Comparison of ENCODE assay signal across 8 cellular contexts in the genomic region with DNA sequence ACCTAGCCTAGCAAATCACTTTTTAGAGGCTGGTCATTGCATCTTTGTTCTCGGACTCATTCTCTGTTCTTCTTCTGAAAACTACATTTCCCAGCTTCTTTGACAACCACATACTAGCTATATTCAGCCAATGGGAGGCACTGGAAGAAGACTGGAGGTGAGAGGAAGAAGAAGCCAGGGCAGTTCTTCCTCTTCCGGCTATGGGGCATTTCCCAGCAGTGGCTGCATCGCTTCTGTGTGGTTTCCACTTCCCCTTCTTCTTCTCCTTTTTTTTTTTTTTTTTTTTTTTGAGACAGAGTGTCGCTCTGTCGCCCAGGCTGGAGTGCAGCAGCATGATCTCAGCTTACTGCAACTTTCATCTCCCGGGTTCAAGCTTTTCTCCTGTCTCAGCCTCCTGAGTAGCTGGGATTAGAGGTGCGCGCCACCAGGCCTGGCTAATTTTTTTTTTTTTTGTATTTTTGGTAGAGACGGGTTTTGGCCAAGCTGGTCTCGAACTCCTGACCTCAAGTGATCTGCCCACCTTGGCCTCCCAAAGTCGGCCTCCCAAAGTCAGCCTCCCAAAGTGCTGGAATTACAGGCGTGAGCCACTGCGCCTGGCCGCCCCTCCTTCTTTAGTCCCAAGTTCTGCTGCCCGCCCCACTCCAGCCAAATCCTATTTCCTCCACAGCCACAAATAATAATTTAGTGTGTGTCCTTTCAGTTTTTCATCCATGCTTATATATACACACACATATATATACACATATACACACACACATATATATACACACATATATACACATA.
DNase-seq lines count a peak whose midpoint lies in the region; ATAC-seq and TF ChIP-seq lines count a peak whose summit lies in the region.

No MANE protein-coding gene starts in this region.

- peak overlapping the region; percentile 68 for H3K27ac ChIP-seq in OCI-LY3 (ENCODE audit: low read length)

- H3K36me3 Mint-ChIP-seq in activated naive CD8-positive, alpha-beta T cell treated with anti-CD3 and anti-CD28 coated beads, Interleukin-2, amount 50 U/mL, for 24 hours (ENCODE audit: low read depth): no peaks in the 10 kb centered on the region

- H3K27me3 Mint-ChIP-seq in activated naive CD8-positive, alpha-beta T cell treated with anti-CD3 and anti-CD28 coated beads, Interleukin-2, amount 50 U/mL, for 24 hours: no peaks in the 10 kb centered on the region

- H3K9me3 Mint-ChIP-seq in activated naive CD8-positive, alpha-beta T cell treated with anti-CD3 and anti-CD28 coated beads, Interleukin-2, amount 50 U/mL, for 24 hours: no peaks in the 10 kb centered on the region

- H3K79me2 ChIP-seq in OCI-LY3 (ENCODE audit: low read length): no peaks in the 10 kb centered on the region

- no peaks in the 10 kb centered on the region for H3K27me3 ChIP-seq in OCI-LY3 (ENCODE audit: low read depth, low read length)

- peak overlapping the region; percentile 71 for H3K4me2 ChIP-seq in OCI-LY3 (ENCODE audit: low read length)

- DNase-seq in activated CD4-positive, CD25-positive, alpha-beta regulatory T cell (lab: John Stamatoyannopoulos, UW): no peak
- DNase-seq in activated naive CD8-positive, alpha-beta T cell treated with anti-CD3 and anti-CD28 coated beads, Interleukin-2, amount 50 U/mL, for 24 hours: peak; percentile 48
- peak; percentile 18 for DNase-seq in stimulated activated naive CD4-positive, alpha-beta T cell treated with Interleukin-2 at 50 U/mL for 16 hours (lab: John Stamatoyannopoulos, UW)
- DNase-seq in SW480 (ENCODE audit: low spot score) (no peak), HuH-7 (ENCODE audit: low spot score) (no peak), glomerular visceral epithelial cell (ENCODE audit: extremely low spot score) (no peak)

- H3K4me1 Mint-ChIP-seq in activated naive CD8-positive, alpha-beta T cell treated with anti-CD3 and anti-CD28 coated beads, Interleukin-2, amount 50 U/mL, for 24 hours: peaks cover 20% of the 10 kb centered on the region

- peak overlapping the region; percentile 94; the same call in 1 of the 2 replicates for H2AFZ ChIP-seq in OCI-LY3 (ENCODE audit: low read depth, low read length)

- no peaks in the 10 kb centered on the region for H3K36me3 ChIP-seq in OCI-LY3 (replicated peaks; ENCODE audit: low read depth, low read length)

- no peak for TF ChIP-seq CTCF in OCI-LY3 (IDR thresholded peaks at IDR 0.05; ENCODE audit: low read depth, low read length)

- peaks cover 15% of the 10 kb centered on the region for H3K4me1 ChIP-seq in OCI-LY3 (ENCODE audit: low read length)

- H4K20me1 ChIP-seq in OCI-LY3 (ENCODE audit: insufficient read depth, low read length): no peaks in the 10 kb centered on the region

- H3K4me3 Mint-ChIP-seq in activated naive CD8-positive, alpha-beta T cell treated with anti-CD3 and anti-CD28 coated beads, Interleukin-2, amount 50 U/mL, for 24 hours: peak overlapping the region; percentile 60

- peak overlapping the region; percentile 72 for H3K4me3 ChIP-seq in OCI-LY3 (ENCODE audit: low read length)

- no peaks in the 10 kb centered on the region for H3K9me3 ChIP-seq in OCI-LY3 (ENCODE audit: insufficient read depth, low read length)

- H3K27ac Mint-ChIP-seq in activated naive CD8-positive, alpha-beta T cell treated with anti-CD3 and anti-CD28 coated beads, Interleukin-2, amount 50 U/mL, for 24 hours: peak overlapping the region; percentile 70

- peak; percentile 72 to 86 for ATAC-seq in activated CD4-positive, CD25-positive, alpha-beta regulatory T cell treated with anti-CD3 and anti-CD28 coated beads, Interleukin-2, amount 50 U/mL, for 24 hours
- peak; percentile 86 for ATAC-seq in activated naive CD8-positive, alpha-beta T cell treated with anti-CD3 and anti-CD28 coated beads, Interleukin-2, amount 50 U/mL, for 24 hours

- peak overlapping the region; percentile 69 for H3K9ac ChIP-seq in OCI-LY3 (ENCODE audit: low read length)

Comparison
In these comparisons a context has a peak if more than half of its experiments do, and no peak if none do; other contexts are left out.
1. DNase-seq: peak in activated naive CD8-positive, alpha-beta T cell treated with anti-CD3 and anti-CD28 coated beads, Interleukin-2, amount 50 U/mL, for 24 hours (single experiment) and stimulated activated naive CD4-positive, alpha-beta T cell treated with Interleukin-2 at 50 U/mL for 16 hours (single experiment); none in activated CD4-positive, CD25-positive, alpha-beta regulatory T cell (0 of 4), SW480 (single experiment), HuH-7 (single experiment) and glomerular visceral epithelial cell (single experiment).